In genomic region chr11:130234315-130234714, GRCh38 we compare ENCODE assay signal across 16 cellular contexts.
DNase-seq lines count a peak whose midpoint lies in the region; ATAC-seq and TF ChIP-seq lines count a peak whose summit lies in the region.
"Had no signal": no experiment of that assay in that cellular context is flagged by ENCODE, and none has a peak within 500 bp of the region (broad histone marks: within the 10 kb centered on the region; RNA-seq: fewer than 3 reads in every experiment).

No MANE protein-coding gene starts in this region.

- H4K20me1 ChIP-seq in BLaER1 treated with 17β-estradiol and CSF1 and Interleukin-3, amounts not matched to agents 10 nM and 100 nM = peaks cover 0 to 3% (median 0%) of the 10 kb centered on the region in 11 experiments; a peak in 1 of 22 replicates

- peaks cover 37 to 66% (median 50%) of the 10 kb centered on the region in 11 experiments for H3K36me3 ChIP-seq in BLaER1 treated with 17β-estradiol and CSF1 and Interleukin-3, amounts not matched to agents 10 nM and 100 nM
- H3K36me3 ChIP-seq in CD8-positive, alpha-beta T cell (ENCODE audit: insufficient read depth, low read length) = no peaks in the 10 kb centered on the region
- H3K36me3 ChIP-seq in subcutaneous abdominal adipose tissue (ENCODE audit: control insufficient read depth in 5 of 5, insufficient read depth in 5 of 5, low read length in 5 of 5) = peaks cover 6 to 26% (median 14%) of the 10 kb centered on the region in 5 donors
- H3K36me3 ChIP-seq in testis (ENCODE audit: low read depth, missing control alignments) = no peaks in the 10 kb centered on the region
- H3K36me3 ChIP-seq: BE2C had no signal

- no peak overlapping the region for H3K4me3 Mint-ChIP-seq in CD8-positive, alpha-beta T cell
- H3K4me3 Mint-ChIP-seq in activated B cell treated with CpG ODN at 0.5 μM for 24 hours (no peak overlapping the region), glutamatergic neuron (ENCODE audit: unreplicated experiment) (no peak overlapping the region)
- H3K4me3 Mint-ChIP-seq: CD4-positive, CD25-positive, alpha-beta regulatory T cell; GM23338; H9 had no signal

- POLR2A ChIA-PET in CD8-positive, alpha-beta T cell (lab: Charles Lee) = no interaction called here
- POLR2A ChIA-PET in activated B cell treated with CpG ODN at 0.5 μM for 24 hours (lab: Charles Lee) = no interaction called here

- H3K9ac ChIP-seq in BLaER1 treated with 17β-estradiol and CSF1 and Interleukin-3, amounts not matched to agents 10 nM and 100 nM = peak overlapping the region in 5 of 11 experiments; percentile 20 to 37 (median 31); a peak in 5 of 22 replicates
- no peak overlapping the region for H3K9ac ChIP-seq in subcutaneous abdominal adipose tissue (ENCODE audit: low read length in 5 of 5)

- peak overlapping the region in 9 of 11 experiments; percentile 1 to 79 (median 74); a peak in 16 of 22 replicates for H3K27ac ChIP-seq in BLaER1 treated with 17β-estradiol and CSF1 and Interleukin-3, amounts not matched to agents 10 nM and 100 nM
- H3K27ac ChIP-seq in CD8-positive, alpha-beta T cell (ENCODE audit: low read depth, low read length) = no peak overlapping the region
- H3K27ac ChIP-seq in subcutaneous abdominal adipose tissue (ENCODE audit: low read depth, low read length) (peak overlapping the region; percentile 5), testis (no peak overlapping the region)

- H3K4me3 ChIP-seq in BLaER1 treated with 17β-estradiol and CSF1 and Interleukin-3, amounts not matched to agents 10 nM and 100 nM = no peak overlapping the region
- H3K4me3 ChIP-seq in CD8-positive, alpha-beta T cell (ENCODE audit: low read depth, low read length) = no peak overlapping the region
- H3K4me3 ChIP-seq in subcutaneous abdominal adipose tissue (ENCODE audit: low read depth in 1 of 5, low read length in 5 of 5) = no peak overlapping the region
- no peak overlapping the region for H3K4me3 ChIP-seq in testis
- H3K4me3 ChIP-seq: GM23338 had no signal

- no peak for TF ChIP-seq CTCF in CD8-positive, alpha-beta T cell (IDR thresholded peaks at IDR 0.05)
- no peak for TF ChIP-seq CTCF in activated B cell treated with CpG ODN at 0.5 μM for 24 hours (IDR thresholded peaks at IDR 0.05)
- TF ChIP-seq CTCF in testis (IDR thresholded peaks at IDR 0.05) = no peak
- no peak for TF ChIP-seq CTCF in glutamatergic neuron (IDR thresholded peaks at IDR 0.05; ENCODE audit: partially characterized antibody, unreplicated experiment)

- H3K4me1 Mint-ChIP-seq in CD8-positive, alpha-beta T cell (ENCODE audit: low read depth) = no peaks in the 10 kb centered on the region
- H3K4me1 Mint-ChIP-seq in activated B cell treated with CpG ODN at 0.5 μM for 24 hours = peaks cover 12% of the 10 kb centered on the region
- H3K4me1 Mint-ChIP-seq in glutamatergic neuron (ENCODE audit: low read depth, unreplicated experiment) = peaks cover 2% of the 10 kb centered on the region
- H3K4me1 Mint-ChIP-seq: GM23338 had no signal

- peak overlapping the region; percentile 5 to 71 (median 33); a peak in 13 of 22 replicates for H3K4me2 ChIP-seq in BLaER1 treated with 17β-estradiol and CSF1 and Interleukin-3, amounts not matched to agents 10 nM and 100 nM
- H3K4me2 ChIP-seq: GM23338 had no signal

- H3K9me3 ChIP-seq in BLaER1 treated with 17β-estradiol and CSF1 and Interleukin-3, amounts not matched to agents 10 nM and 100 nM (replicated peaks in 1 of 11) = no peaks in the 10 kb centered on the region
- no peaks in the 10 kb centered on the region for H3K9me3 ChIP-seq in CD8-positive, alpha-beta T cell (ENCODE audit: low read length)
- H3K9me3 ChIP-seq in subcutaneous abdominal adipose tissue (ENCODE audit: control insufficient read depth in 5 of 5, low read length in 5 of 5) = no peaks in the 10 kb centered on the region
- H3K9me3 ChIP-seq in testis = no peaks in the 10 kb centered on the region
- H3K9me3 ChIP-seq: BE2C had no signal

- H3K9me3 Mint-ChIP-seq in CD8-positive, alpha-beta T cell = no peaks in the 10 kb centered on the region
- H3K9me3 Mint-ChIP-seq in activated B cell treated with CpG ODN at 0.5 μM for 24 hours = no peaks in the 10 kb centered on the region
- no peaks in the 10 kb centered on the region for H3K9me3 Mint-ChIP-seq in glutamatergic neuron (ENCODE audit: unreplicated experiment)
- H3K9me3 Mint-ChIP-seq: CD4-positive, CD25-positive, alpha-beta regulatory T cell; GM23338; H9 had no signal

- H3K27me3 Mint-ChIP-seq in CD8-positive, alpha-beta T cell (ENCODE audit: low read depth) = no peaks in the 10 kb centered on the region
- no peaks in the 10 kb centered on the region for H3K27me3 Mint-ChIP-seq in activated B cell treated with CpG ODN at 0.5 μM for 24 hours
- H3K27me3 Mint-ChIP-seq in glutamatergic neuron (ENCODE audit: unreplicated experiment) = no peaks in the 10 kb centered on the region
- H3K27me3 Mint-ChIP-seq: CD4-positive, CD25-positive, alpha-beta regulatory T cell had no signal

- no peak for DNase-seq in CD8-positive, alpha-beta T cell
- DNase-seq in activated B cell treated with CpG ODN at 0.5 μM for 24 hours = no peak
- no peak for DNase-seq in testis
- no peak for DNase-seq in glutamatergic neuron
- no peak for DNase-seq in iPS-NIHi7 (ENCODE audit: extremely low spot score)
- DNase-seq: BE2C; C1 segment of cervical spinal cord; CD4-positive, CD25-positive, alpha-beta regulatory T cell; COR-L47; DMS153; DND-41; H9 had no signal

- ATAC-seq in CD8-positive, alpha-beta T cell = no peak
- ATAC-seq in activated B cell treated with CpG ODN at 0.5 μM for 24 hours (ENCODE audit: low read depth) = no peak
- ATAC-seq: GM23338, HCT116 had no signal

- H3K27me3 ChIP-seq in BLaER1 treated with 17β-estradiol and CSF1 and Interleukin-3, amounts not matched to agents 10 nM and 100 nM = no peaks in the 10 kb centered on the region
- H3K27me3 ChIP-seq in CD8-positive, alpha-beta T cell (ENCODE audit: insufficient read depth, low read length) = no peaks in the 10 kb centered on the region
- H3K27me3 ChIP-seq in subcutaneous abdominal adipose tissue (ENCODE audit: control insufficient read depth in 5 of 5, insufficient read depth in 4 of 5, low read length in 5 of 5) = no peaks in the 10 kb centered on the region
- H3K27me3 ChIP-seq in testis = no peaks in the 10 kb centered on the region
- H3K27me3 ChIP-seq: BE2C had no signal

- H3K4me1 ChIP-seq in BLaER1 treated with 17β-estradiol and CSF1 and Interleukin-3, amounts not matched to agents 10 nM and 100 nM = peaks cover 6 to 23% (median 14%) of the 10 kb centered on the region in 10 experiments
- H3K4me1 ChIP-seq in CD8-positive, alpha-beta T cell (ENCODE audit: insufficient read depth, low read length) = no peaks in the 10 kb centered on the region
- H3K4me1 ChIP-seq in subcutaneous abdominal adipose tissue (ENCODE audit: control insufficient read depth in 5 of 5, insufficient read depth in 5 of 5, low read length in 5 of 5) (peaks cover 0 to 14% (median 8%) of the 10 kb centered on the region in 5 donors), testis (no peaks in the 10 kb centered on the region)
- H3K4me1 ChIP-seq: BE2C had no signal

- intact Hi-C loops in CD8-positive, alpha-beta T cell (cut with DNase I, micrococcal nuclease) = no loop called here
- intact Hi-C loops in activated B cell treated with CpG ODN at 0.5 μM for 24 hours (cut with micrococcal nuclease) (loop anchor here (5.0 kb wide), 1 partner anchor 78 kb away; the partner anchor contains the start of gene ZBTB44), testis (cut with DNase I; ENCODE audit: low total_unique reads) (no loop called here)

- no peak for TF ChIP-seq POLR2A in testis (IDR thresholded peaks at IDR 0.05)

- H3K36me3 Mint-ChIP-seq in CD8-positive, alpha-beta T cell = peaks cover 51% of the 10 kb centered on the region
- H3K36me3 Mint-ChIP-seq in activated B cell treated with CpG ODN at 0.5 μM for 24 hours (ENCODE audit: low read depth) (peaks cover 51% of the 10 kb centered on the region), glutamatergic neuron (ENCODE audit: unreplicated experiment) (no peaks in the 10 kb centered on the region)

- CTCF ChIA-PET in CD8-positive, alpha-beta T cell (lab: Charles Lee) = no interaction called here
- CTCF ChIA-PET in activated B cell treated with CpG ODN at 0.5 μM for 24 hours (lab: Charles Lee) = no interaction called here

- peak overlapping the region; percentile 60 for H3K27ac Mint-ChIP-seq in CD8-positive, alpha-beta T cell
- H3K27ac Mint-ChIP-seq in activated B cell treated with CpG ODN at 0.5 μM for 24 hours = peak overlapping the region; percentile 64
- no peak overlapping the region for H3K27ac Mint-ChIP-seq in glutamatergic neuron (ENCODE audit: unreplicated experiment)
- H3K27ac Mint-ChIP-seq: CD4-positive, CD25-positive, alpha-beta regulatory T cell; GM23338 had no signal

Comparison
In these comparisons a context has a peak if more than half of its experiments do, and no peak if none do; other contexts are left out.
1. H3K27ac ChIP-seq: peak in BLaER1 treated with 17β-estradiol and CSF1 and Interleukin-3, amounts not matched to agents 10 nM and 100 nM (9 of 11) and subcutaneous abdominal adipose tissue (single experiment); none in CD8-positive, alpha-beta T cell (single experiment) and testis (0 of 2).